In genomic region chr16:2968738-2969544, GRCh38 we compare ENCODE assay signal across 8 cellular contexts. TPM values are rescaled to one million over a fixed set of nuclear protein-coding genes. Genes with fewer than 3 reads are reported as not detected.
DNase-seq lines count a peak whose midpoint lies in the region; ATAC-seq and TF ChIP-seq lines count a peak whose summit lies in the region.

PAQR4 (plus strand) TSS chr16:2969348; CDS start chr16:2969675, 327 bp downstream.

- H3K4me3 ChIP-seq in PC-9 (peak within 1 kb of the TSS; percentile 77), esophagus muscularis mucosa (peak within 1 kb of the TSS; percentile 72 to 85 (median 78)), muscle layer of duodenum (ENCODE audit: low read depth in 1 of 2, low read length in 2 of 2) (peak within 1 kb of the TSS; percentile 53 to 83)

- CTCF ChIA-PET in PC-9 (lab: Charles Lee), result interaction anchor here (0.6 kb wide), 1 partner anchor 56 kb away, joined by 3 read pairs; no protein-coding TSS in a partner anchor

- TF ChIP-seq CTCF in PC-9 (conservative IDR thresholded peaks at IDR 0.05), result no peak
- no peak for TF ChIP-seq CTCF in esophagus muscularis mucosa (IDR thresholded peaks at IDR 0.05)

- POLR2A ChIA-PET in PC-9 (lab: Charles Lee; ENCODE audit: unreplicated experiment), result interaction anchor here (0.6 kb wide), 1 partner anchor 826 kb away, joined by 8 read pairs; no protein-coding TSS in a partner anchor

- DNase-seq in DMS53 (lab: John Stamatoyannopoulos, UW) (peak; percentile 95), PC-9 (peak; percentile 68 to 95), esophagus muscularis mucosa (ENCODE audit: extremely low spot score) (peak; percentile 94)
- DNase-seq in activated T-cell treated with anti-CD3 and anti-CD28 coated beads, Interleukin-2, amount 50 U/mL, for 48 hours, result peak; percentile 92
- DNase-seq in stimulated activated CD8-positive, alpha-beta memory T cell treated with anti-CD3 and anti-CD28 coated beads, Interleukin-7, amount 100 ng/mL, for 24 hours (ENCODE audit: low read depth), result peak; percentile 61

- no peaks in the 10 kb centered on the region for H3K36me3 ChIP-seq in PC-9 (ENCODE audit: low read depth)
- H3K36me3 ChIP-seq in esophagus muscularis mucosa, result no peaks in the 10 kb centered on the region
- no peaks in the 10 kb centered on the region for H3K36me3 ChIP-seq in muscle layer of duodenum (ENCODE audit: control insufficient read depth in 1 of 2, insufficient read depth in 2 of 2, low read length in 2 of 2)

- WGBS in esophagus muscularis mucosa, result 1% methylated on average over 16 of the region's 98 CpGs

- peak within 1 kb of the TSS; percentile 82 for H2AFZ ChIP-seq in PC-9

- H3K27ac ChIP-seq in PC-9 (no peak within 1 kb of the TSS), esophagus muscularis mucosa (replicated peaks in 1 of 4) (peak within 1 kb of the TSS in 3 of 4 donors; percentile 38 to 69 (median 66)), muscle layer of duodenum (ENCODE audit: low read length) (no peak within 1 kb of the TSS)

- H3K4me2 ChIP-seq in PC-9, result peak within 1 kb of the TSS; percentile 96

- peaks cover 31% of the 10 kb centered on the region; the same call in 1 of the 2 replicates for H3F3A ChIP-seq in PC-9 (ENCODE audit: insufficient read depth, low read depth)

- TF ChIP-seq EP300 in Ishikawa (IDR thresholded peaks at IDR 0.05; ENCODE audit: borderline replicate concordance) (no peak), esophagus muscularis mucosa (IDR thresholded peaks at IDR 0.05) (no peak)

- H3K4me1 ChIP-seq in PC-9 (replicated peaks; ENCODE audit: insufficient read depth) (peaks cover 5% of the 10 kb centered on the region), esophagus muscularis mucosa (peaks cover 43 to 63% (median 58%) of the 10 kb centered on the region in 4 donors), muscle layer of duodenum (ENCODE audit: control insufficient read depth in 1 of 2, insufficient read depth in 2 of 2, low read length in 2 of 2) (peaks cover 3 to 44% of the 10 kb centered on the region in 2 donors)

- intact Hi-C loops in PC-9 (cut with micrococcal nuclease; ENCODE audit: unreplicated experiment), result loop anchor here (10.0 kb wide), 1 partner anchor 84 kb away; the partner anchor contains the start of gene FLYWCH2
- intact Hi-C loops in esophagus muscularis mucosa (cut with DNase I), result no loop called here

- TF ChIP-seq RAD21 in Ishikawa (IDR thresholded peaks at IDR 0.05; ENCODE audit: low read depth), result no peak

- H3K79me2 ChIP-seq in PC-9 (ENCODE audit: low read depth), result peaks cover 6% of the 10 kb centered on the region; the same call in 1 of the 2 replicates

- H4K20me1 ChIP-seq in PC-9 (ENCODE audit: insufficient read depth), result no peaks in the 10 kb centered on the region

- BruUV-seq in PC-9 (replicated peaks; lab: Mats Ljungman, UMichigan), result no TSS peak

- H3K27me3 ChIP-seq in PC-9 (ENCODE audit: insufficient read depth, low read depth), result no peaks in the 10 kb centered on the region
- H3K27me3 ChIP-seq in esophagus muscularis mucosa, result peaks cover 17 to 52% (median 43%) of the 10 kb centered on the region in 4 donors
- H3K27me3 ChIP-seq in muscle layer of duodenum (ENCODE audit: low read depth, low read length), result peaks cover 28% of the 10 kb centered on the region

- no peaks in the 10 kb centered on the region for H3K9me2 ChIP-seq in PC-9 (ENCODE audit: insufficient read depth)

- H3K9me3 ChIP-seq in PC-9 (ENCODE audit: insufficient read depth, low read depth) (no peaks in the 10 kb centered on the region), esophagus muscularis mucosa (no peaks in the 10 kb centered on the region), muscle layer of duodenum (ENCODE audit: control insufficient read depth in 1 of 2, low read length in 2 of 2) (no peaks in the 10 kb centered on the region)

- peak; percentile 70 for ATAC-seq in GM21576 (IDR thresholded peaks at IDR 0.05; ENCODE audit: unreplicated experiment)

- no peak for TF ChIP-seq POLR2A in esophagus muscularis mucosa (IDR thresholded peaks at IDR 0.05; ENCODE audit: low read depth)

TF ChIP-seq in Ishikawa, 13 proteins besides CTCF, POLR2A, EP300 and RAD21:
- TF ChIP-seq ZBTB7A (IDR thresholded peaks at IDR 0.05; ENCODE audit: low read depth) (peak; percentile 81; the same call in 1 of the 2 replicates), YY1 (IDR thresholded peaks at IDR 0.05; ENCODE audit: low read depth) (no peak), MAX (IDR thresholded peaks at IDR 0.05) (peak; percentile 76), EGR1 (IDR thresholded peaks at IDR 0.05) (peak; percentile 99), TAF1 (IDR thresholded peaks at IDR 0.05; ENCODE audit: low read depth) (peak; percentile 45; the same call in 1 of the 2 replicates), REST (IDR thresholded peaks at IDR 0.05; ENCODE audit: low read depth) (peak; percentile 99), CEBPB (IDR thresholded peaks at IDR 0.05) (no peak)

RNA-seq across cellular contexts. Expression of gene PAQR4, which starts in this region (rescaled TPM):
- total RNA-seq in PC-9 (2021), result 33.6 and 40.7 TPM in 2 replicates
- total RNA-seq in esophagus muscularis mucosa, result 1 to 10 TPM; 2.2 to 7.5 (median 4.7) TPM

Comparison
In these comparisons a context has a peak if more than half of its experiments do, and no peak if none do; other contexts are left out.
1. H3K27ac ChIP-seq: peak in esophagus muscularis mucosa (3 of 4); none in PC-9 (single experiment) and muscle layer of duodenum (single experiment).
2. Peak in every context shown above with its lines, with median percentiles within 50 percentile points of each other: DNase-seq and H3K4me3 ChIP-seq.